In genomic region chr10:110404825-110405224, GRCh38 we compare ENCODE assay signal across 20 cellular contexts.
"Had no signal": no experiment of that assay in that cellular context is flagged by ENCODE, and none has a peak within 500 bp of the region (broad histone marks: within the 10 kb centered on the region; RNA-seq: fewer than 3 reads in every experiment).

No MANE protein-coding gene starts in this region.

- H3K9me3 Mint-ChIP-seq: activated CD4-positive, alpha-beta T cell treated with anti-CD3 and anti-CD28 coated beads, Interleukin-2, amount 10 ng/mL, durations not matched to agents 24 days and 14 days; central memory CD8-positive, alpha-beta T cell; naive thymus-derived CD8-positive, alpha-beta T cell; T-cell had no signal

- H3K27ac ChIP-seq: esophagus muscularis mucosa, heart right ventricle, testis had no signal

- H3K4me3 Mint-ChIP-seq: activated CD4-positive, alpha-beta T cell treated with anti-CD3 and anti-CD28 coated beads, Interleukin-2, amount 10 ng/mL, durations not matched to agents 24 days and 14 days; central memory CD8-positive, alpha-beta T cell; immature natural killer cell; naive thymus-derived CD8-positive, alpha-beta T cell; T-cell had no signal

- H3K4me1 ChIP-seq: testis had no signal

- H3K27ac Mint-ChIP-seq: activated CD4-positive, alpha-beta T cell treated with anti-CD3 and anti-CD28 coated beads, Interleukin-2, amount 10 ng/mL, durations not matched to agents 24 days and 14 days; immature natural killer cell; naive thymus-derived CD8-positive, alpha-beta T cell; T-cell had no signal

- H3K4me1 Mint-ChIP-seq: central memory CD8-positive, alpha-beta T cell; T-cell had no signal

- ATAC-seq: naive thymus-derived CD8-positive, alpha-beta T cell; SK-N-SH treated with all-trans-retinoic acid at 6 μM for 48 hours; T-cell had no signal

- H3K36me3 Mint-ChIP-seq: immature natural killer cell; naive thymus-derived CD8-positive, alpha-beta T cell; T-cell had no signal

- H3K36me3 ChIP-seq: esophagus muscularis mucosa, heart right ventricle had no signal

- H3K27me3 Mint-ChIP-seq: central memory CD8-positive, alpha-beta T cell; T-cell had no signal

- H3K27me3 ChIP-seq: esophagus muscularis mucosa, heart right ventricle, testis had no signal

- DNase-seq: activated CD4-positive, alpha-beta T cell treated with anti-CD3 and anti-CD28 coated beads, Interleukin-2, amount 10 ng/mL, durations not matched to agents 24 days and 14 days; activated CD8-positive, alpha-beta memory T cell treated with anti-CD3 and anti-CD28 coated beads, Interleukin-2, amount 50 U/mL, for 4 hours; activated effector memory CD4-positive, alpha-beta T cell treated with anti-CD3 and anti-CD28 coated beads, Interleukin-2, amount 50 U/mL, for 16 hours; activated naive CD4-positive, alpha-beta T cell treated with anti-CD3 and anti-CD28 coated beads, Interleukin-2, amount 50 U/mL, for 16 hours; activated T-cell treated with anti-CD3 and anti-CD28 coated beads, Interleukin-2, amount 50 U/mL, for 48 hours; aorta; effector CD4-positive, alpha-beta T cell; heart right ventricle; immature natural killer cell; naive thymus-derived CD8-positive, alpha-beta T cell; nucleus accumbens; posterior cingulate gyrus; stimulated activated CD4-positive, alpha-beta T cell treated with anti-CD3 and anti-CD28 coated beads, Interleukin-12 subunit alpha, Interleukin-12 subunit beta, amount 100 ng/mL, for 4 hours; stimulated activated CD4-positive, alpha-beta T cell treated with anti-CD3 and anti-CD28 coated beads, Interleukin-1b, Interleukin-23, amount 100 ng/mL, for 48 hours; T-cell; T1000; testis had no signal

- H3K4me3 ChIP-seq: esophagus muscularis mucosa, heart right ventricle, testis had no signal

- H3K9me3 ChIP-seq: esophagus muscularis mucosa, heart right ventricle, testis had no signal
